Comparison of ENCODE assay signal across 1 cellular context in genomic region chr17:43377056-43377810, GRCh38.
TF ChIP-seq lines count a peak whose summit lies in the region.

No MANE protein-coding gene starts in this region.

TF ChIP-seq in HepG2, 621 proteins besides CTCF, POLR2A, EP300 and RAD21 (continued from another document):
- TF ChIP-seq PHF5A (CRISPR knock-in tag; IDR thresholded peaks at IDR 0.05; ENCODE audit: low read depth, unreplicated experiment) (peak; percentile 59), ZNF556 (CRISPR knock-in tag; IDR thresholded peaks at IDR 0.05; ENCODE audit: borderline replicate concordance) (peak; percentile 35; the same call in 1 of the 2 replicates), UBTF (CRISPR knock-in tag; IDR thresholded peaks at IDR 0.05) (peak; percentile 45; the same call in 1 of the 2 replicates), ATF3 (CRISPR knock-in tag; IDR thresholded peaks at IDR 0.05) (peak; percentile 77), HNF4A (CRISPR knock-in tag; IDR thresholded peaks at IDR 0.05) (peak; percentile 18; the same call in 1 of the 2 replicates), ZNF883 (CRISPR knock-in tag; IDR thresholded peaks at IDR 0.05; ENCODE audit: not compliant biosample characterization) (peak; percentile 12), ETV5 (CRISPR knock-in tag; IDR thresholded peaks at IDR 0.05; ENCODE audit: borderline replicate concordance) (no peak), ERF (CRISPR knock-in tag; IDR thresholded peaks at IDR 0.05) (0 out of 2 replicates have a peak, but pooled peaks have one; percentile 31), ARID4A (CRISPR knock-in tag; IDR thresholded peaks at IDR 0.05; ENCODE audit: borderline replicate concordance) (0 out of 2 replicates have a peak, but pooled peaks have one; percentile 11), RXRA (CRISPR knock-in tag; IDR thresholded peaks at IDR 0.05) (0 out of 2 replicates have a peak, but pooled peaks have one; percentile 32), CEBPB (IDR thresholded peaks at IDR 0.05; ENCODE audit: borderline replicate concordance, low read depth, low read length) (peak; percentile 87; the same call in 1 of the 2 replicates), THAP11 (CRISPR knock-in tag; IDR thresholded peaks at IDR 0.05) (0 out of 2 replicates have a peak, but pooled peaks have one; percentile 25), ZFP36L2 (CRISPR knock-in tag; IDR thresholded peaks at IDR 0.05) (no peak), GATAD2A (CRISPR knock-in tag; IDR thresholded peaks at IDR 0.05) (0 out of 2 replicates have a peak, but pooled peaks have one; percentile 40), BCL6 (CRISPR knock-in tag; IDR thresholded peaks at IDR 0.05) (0 out of 2 replicates have a peak, but pooled peaks have one; percentile 28), SALL1 (CRISPR knock-in tag; IDR thresholded peaks at IDR 0.05) (peak; percentile 38), GABPB1 (CRISPR knock-in tag; IDR thresholded peaks at IDR 0.05) (0 out of 2 replicates have a peak, but pooled peaks have one; percentile 19), HES4 (CRISPR knock-in tag; IDR thresholded peaks at IDR 0.05; ENCODE audit: borderline replicate concordance) (0 out of 2 replicates have a peak, but pooled peaks have one; percentile 42), CEBPG (CRISPR knock-in tag; IDR thresholded peaks at IDR 0.05) (peak; percentile 96), ZNF563 (CRISPR knock-in tag; IDR thresholded peaks at IDR 0.05) (peak; percentile 56; the same call in 1 of the 2 replicates), DPF2 (CRISPR knock-in tag; IDR thresholded peaks at IDR 0.05; ENCODE audit: borderline replicate concordance, low read depth) (no peak), ATF4 (CRISPR knock-in tag; IDR thresholded peaks at IDR 0.05) (peak in 1 of 2 experiments; percentile 88; a peak in 2 of 4 replicates), ATF2 (CRISPR knock-in tag; IDR thresholded peaks at IDR 0.05) (peak; percentile 68; the same call in 1 of the 2 replicates), KDM2A (CRISPR knock-in tag; IDR thresholded peaks at IDR 0.05; ENCODE audit: borderline replicate concordance, low read depth) (0 out of 2 replicates have a peak, but pooled peaks have one; percentile 0), ZNF788 (CRISPR knock-in tag; IDR thresholded peaks at IDR 0.05; ENCODE audit: borderline replicate concordance) (0 out of 2 replicates have a peak, but pooled peaks have one; percentile 55), ZBTB38 (CRISPR knock-in tag; IDR thresholded peaks at IDR 0.05) (0 out of 2 replicates have a peak, but pooled peaks have one; percentile 41), SOX5 (CRISPR knock-in tag; IDR thresholded peaks at IDR 0.05; ENCODE audit: borderline replicate concordance) (0 out of 2 replicates have a peak, but pooled peaks have one; percentile 43), BRCA1 (CRISPR knock-in tag; IDR thresholded peaks at IDR 0.05) (no peak), ZNF292 (CRISPR knock-in tag; IDR thresholded peaks at IDR 0.05; ENCODE audit: borderline replicate concordance, low read depth) (peak; percentile 44; the same call in 1 of the 2 replicates), TEAD3 (CRISPR knock-in tag; optimal IDR thresholded peaks at IDR 0.05; ENCODE audit: borderline replicate concordance) (peak; percentile 60), ZNF841 (CRISPR knock-in tag; IDR thresholded peaks at IDR 0.05; ENCODE audit: borderline replicate concordance) (no peak), POLR2G (IDR thresholded peaks at IDR 0.05; ENCODE audit: low read depth, low read length) (no peak), ZNF687 (CRISPR knock-in tag; IDR thresholded peaks at IDR 0.05) (peak; percentile 31; the same call in 1 of the 2 replicates), ZNF512 (CRISPR knock-in tag; IDR thresholded peaks at IDR 0.05) (no peak), ZNF331 (CRISPR knock-in tag; IDR thresholded peaks at IDR 0.05) (0 out of 2 replicates have a peak, but pooled peaks have one; percentile 16), FOXA3 (CRISPR knock-in tag; IDR thresholded peaks at IDR 0.05) (0 out of 2 replicates have a peak, but pooled peaks have one; percentile 30), MED1 (CRISPR knock-in tag; IDR thresholded peaks at IDR 0.05) (peak; percentile 48; the same call in 1 of the 2 replicates), REPIN1 (CRISPR knock-in tag; IDR thresholded peaks at IDR 0.05; ENCODE audit: borderline replicate concordance, low read depth) (no peak), ZNF839 (CRISPR knock-in tag; IDR thresholded peaks at IDR 0.05; ENCODE audit: borderline replicate concordance) (no peak)
TF ChIP-seq in HepG2: peak in this region for 31.
